Comparison of ENCODE assay signal across 1 cellular context in the genomic region with DNA sequence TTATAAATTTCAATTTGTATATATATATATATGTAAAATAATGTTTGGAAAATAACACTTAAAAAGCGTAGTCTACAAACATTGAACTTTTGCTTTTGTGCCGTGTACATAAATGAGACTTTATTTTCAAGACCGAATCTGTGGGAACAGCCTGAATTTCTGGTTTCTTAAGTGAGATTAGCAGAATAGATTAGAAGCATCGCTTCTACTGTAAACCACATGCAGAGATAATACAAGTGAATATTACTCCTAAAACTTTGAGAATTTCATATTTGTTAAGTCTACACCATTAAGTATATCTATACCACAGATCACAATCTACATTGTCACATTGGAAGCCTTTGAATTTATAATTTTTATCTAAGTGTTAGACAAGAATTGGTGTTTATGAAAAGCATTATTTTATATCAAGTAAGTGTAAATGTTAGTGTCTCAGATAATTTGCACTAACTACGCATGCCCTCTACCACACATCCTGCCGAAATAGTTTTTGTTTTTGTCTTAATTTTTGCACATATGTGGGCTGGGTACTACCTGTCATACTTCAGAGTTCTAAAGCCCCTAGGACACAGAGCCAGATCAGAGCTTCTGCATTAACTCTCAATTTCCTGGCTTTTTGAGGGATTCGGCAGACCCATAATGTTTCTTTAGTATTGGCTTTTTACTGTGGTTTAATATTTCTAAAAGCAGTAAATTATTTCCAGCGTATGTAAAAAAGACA.
TF ChIP-seq lines count a peak whose summit lies in the region.

No MANE protein-coding gene starts in this region.

TF ChIP-seq in HCT116, 20 proteins besides CTCF, POLR2A, EP300 and RAD21 (continued from another document):
- TF ChIP-seq, protein P1, sequence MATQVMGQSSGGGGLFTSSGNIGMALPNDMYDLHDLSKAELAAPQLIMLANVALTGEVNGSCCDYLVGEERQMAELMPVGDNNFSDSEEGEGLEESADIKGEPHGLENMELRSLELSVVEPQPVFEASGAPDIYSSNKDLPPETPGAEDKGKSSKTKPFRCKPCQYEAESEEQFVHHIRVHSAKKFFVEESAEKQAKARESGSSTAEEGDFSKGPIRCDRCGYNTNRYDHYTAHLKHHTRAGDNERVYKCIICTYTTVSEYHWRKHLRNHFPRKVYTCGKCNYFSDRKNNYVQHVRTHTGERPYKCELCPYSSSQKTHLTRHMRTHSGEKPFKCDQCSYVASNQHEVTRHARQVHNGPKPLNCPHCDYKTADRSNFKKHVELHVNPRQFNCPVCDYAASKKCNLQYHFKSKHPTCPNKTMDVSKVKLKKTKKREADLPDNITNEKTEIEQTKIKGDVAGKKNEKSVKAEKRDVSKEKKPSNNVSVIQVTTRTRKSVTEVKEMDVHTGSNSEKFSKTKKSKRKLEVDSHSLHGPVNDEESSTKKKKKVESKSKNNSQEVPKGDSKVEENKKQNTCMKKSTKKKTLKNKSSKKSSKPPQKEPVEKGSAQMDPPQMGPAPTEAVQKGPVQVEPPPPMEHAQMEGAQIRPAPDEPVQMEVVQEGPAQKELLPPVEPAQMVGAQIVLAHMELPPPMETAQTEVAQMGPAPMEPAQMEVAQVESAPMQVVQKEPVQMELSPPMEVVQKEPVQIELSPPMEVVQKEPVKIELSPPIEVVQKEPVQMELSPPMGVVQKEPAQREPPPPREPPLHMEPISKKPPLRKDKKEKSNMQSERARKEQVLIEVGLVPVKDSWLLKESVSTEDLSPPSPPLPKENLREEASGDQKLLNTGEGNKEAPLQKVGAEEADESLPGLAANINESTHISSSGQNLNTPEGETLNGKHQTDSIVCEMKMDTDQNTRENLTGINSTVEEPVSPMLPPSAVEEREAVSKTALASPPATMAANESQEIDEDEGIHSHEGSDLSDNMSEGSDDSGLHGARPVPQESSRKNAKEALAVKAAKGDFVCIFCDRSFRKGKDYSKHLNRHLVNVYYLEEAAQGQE (IDR thresholded peaks at IDR 0.05; ENCODE audit: low read depth) = no peak
- TF ChIP-seq SIN3A (IDR thresholded peaks at IDR 0.05; ENCODE audit: low read depth) = no peak
- TF ChIP-seq SP1 (IDR thresholded peaks at IDR 0.05; ENCODE audit: low read depth) = no peak
- TF ChIP-seq, protein P2, sequence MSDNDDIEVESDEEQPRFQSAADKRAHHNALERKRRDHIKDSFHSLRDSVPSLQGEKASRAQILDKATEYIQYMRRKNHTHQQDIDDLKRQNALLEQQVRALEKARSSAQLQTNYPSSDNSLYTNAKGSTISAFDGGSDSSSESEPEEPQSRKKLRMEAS (IDR thresholded peaks at IDR 0.05) = no peak
- TF ChIP-seq YY1 (IDR thresholded peaks at IDR 0.05; ENCODE audit: extremely low read depth, insufficient replicate concordance, low read depth, low read length) = no peak
- no peak for TF ChIP-seq ELF1 (IDR thresholded peaks at IDR 0.05; ENCODE audit: borderline replicate concordance, low read depth)
